In the genomic region with DNA sequence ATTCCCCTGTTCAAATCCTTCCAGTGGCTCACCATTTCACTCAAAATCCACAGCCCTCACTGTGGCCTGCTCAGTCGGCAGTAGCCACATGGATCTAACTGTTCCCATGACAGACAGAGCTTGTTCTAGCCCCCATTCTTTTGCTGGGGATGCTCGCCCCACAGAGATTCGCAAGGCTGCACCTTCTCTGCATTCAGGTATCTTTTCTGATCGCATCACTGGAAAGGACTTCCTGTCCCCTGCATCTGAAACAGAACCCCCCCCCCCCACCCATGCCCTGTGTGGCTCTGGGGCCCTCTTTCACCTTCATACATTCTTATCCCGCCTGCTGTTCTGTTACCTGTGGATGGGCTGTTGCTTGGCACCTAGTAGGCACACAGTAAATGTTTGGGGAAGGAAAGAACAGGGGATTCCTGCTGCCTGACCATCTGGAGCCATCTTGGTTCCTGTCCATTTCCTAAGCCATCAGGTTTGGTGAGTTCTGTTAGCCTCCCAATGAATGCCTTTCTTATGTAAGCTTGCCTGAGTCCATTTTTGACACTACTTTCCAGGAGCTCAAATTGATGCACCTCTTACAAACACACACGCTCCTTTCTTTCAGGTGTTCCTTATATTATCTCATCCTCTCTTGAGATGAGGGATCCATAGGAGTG, we compare ENCODE assay signal across 36 cellular contexts. TPM values are rescaled to one million over a fixed set of nuclear protein-coding genes. Genes with fewer than 3 reads are reported as not detected.
"Had no signal": no experiment of that assay in that cellular context is flagged by ENCODE, and none has a peak within 500 bp of the region (broad histone marks: within the 10 kb centered on the region; RNA-seq: fewer than 3 reads in every experiment).

No MANE protein-coding gene starts in this region.

- H3K4me1 ChIP-seq: adrenal gland, body of pancreas, breast epithelium, Peyer's patch had no signal

- H3K9me3 ChIP-seq: adrenal gland, body of pancreas, breast epithelium, Peyer's patch had no signal

- H3K4me3 Mint-ChIP-seq: activated CD4-positive, alpha-beta memory T cell treated with anti-CD3 and anti-CD28 coated beads, Interleukin-2, amount 10 ng/mL, durations not matched to agents 7 days and 5 days; activated naive CD4-positive, alpha-beta T cell treated with anti-CD3 and anti-CD28 coated beads for 36 hours; activated T-cell treated with anti-CD3 and anti-CD28 coated beads, Interleukin-2, amount 50 U/mL, for 24 hours; activated T-helper 1 cell treated with anti-CD3 and anti-CD28 coated beads, Interleukin-12 subunit alpha, Interleukin-12 subunit beta, Interleukin-2, Interleukin-4 antibody, amounts not matched to agents 30 ng/mL and 10 ng/mL and 1 ng/mL, durations not matched to agents 14 hours and 24 hours and 36 hours had no signal

- H3K27ac Mint-ChIP-seq: activated CD4-positive, alpha-beta memory T cell treated with anti-CD3 and anti-CD28 coated beads, Interleukin-2, amount 10 ng/mL, durations not matched to agents 7 days and 5 days; activated naive CD4-positive, alpha-beta T cell treated with anti-CD3 and anti-CD28 coated beads for 36 hours; activated naive CD4-positive, alpha-beta T cell treated with anti-CD3 and anti-CD28 coated beads, Interleukin-2, amount 50 U/mL, for 72 hours; activated T-cell treated with anti-CD3 and anti-CD28 coated beads, Interleukin-2, amount 50 U/mL, for 24 hours; activated T-helper 1 cell treated with anti-CD3 and anti-CD28 coated beads, Interleukin-12 subunit alpha, Interleukin-12 subunit beta, Interleukin-2, Interleukin-4 antibody, amounts not matched to agents 30 ng/mL and 10 ng/mL and 1 ng/mL, durations not matched to agents 14 hours and 24 hours and 36 hours had no signal

- H3K27ac ChIP-seq: adrenal gland, body of pancreas, breast epithelium, KMS-11, Peyer's patch, WERI-Rb-1 had no signal

- H3K36me3 ChIP-seq: adrenal gland, breast epithelium, Peyer's patch, WERI-Rb-1 had no signal

- H3K4me3 ChIP-seq: adrenal gland, body of pancreas, breast epithelium, Peyer's patch had no signal

- DNase-seq: activated CD4-positive, alpha-beta memory T cell treated with anti-CD3 and anti-CD28 coated beads, Interleukin-2, amount 10 ng/mL, durations not matched to agents 7 days and 5 days; activated CD4-positive, alpha-beta T cell treated with anti-CD3 and anti-CD28 coated beads for 1 hour; activated CD4-positive, alpha-beta T cell treated with anti-CD3 and anti-CD28 coated beads for 48 hours; activated CD4-positive, CD25-positive, alpha-beta regulatory T cell; activated gamma-delta T cell treated with Interleukin-2 at 50 U/mL for 16 hours; activated naive CD4-positive, alpha-beta T cell treated with anti-CD3 and anti-CD28 coated beads for 36 hours; activated T-cell treated with anti-CD3 and anti-CD28 coated beads, Interleukin-2, amount 50 U/mL, for 24 hours; body of pancreas; MM.1S; MV-4-11; NCI-H1092; NCI-H1436 treated with DMSO at 0.1 percent for 48 hours; NCI-H187; NCI-H2029 treated with DMSO at 0.1 percent for 48 hours; NCI-H2107; NCI-H2171; NCI-H510A; NCI-H526; NCI-H748 treated with DMSO at 0.1 percent for 48 hours; NK-92 treated with Interleukin-12 subunit alpha and Interleukin-12 subunit beta, amount 100 ng/mL, for 24 hours; PC-3; Peyer's patch; RPMI8226; SIG-M5; T1000; WERI-Rb-1 had no signal

- FAIRE-seq: astrocyte had no signal

- H3K9me3 Mint-ChIP-seq: activated CD4-positive, alpha-beta memory T cell treated with anti-CD3 and anti-CD28 coated beads, Interleukin-2, amount 10 ng/mL, durations not matched to agents 7 days and 5 days; activated naive CD4-positive, alpha-beta T cell treated with anti-CD3 and anti-CD28 coated beads for 36 hours; activated naive CD4-positive, alpha-beta T cell treated with anti-CD3 and anti-CD28 coated beads, Interleukin-2, amount 50 U/mL, for 72 hours; activated T-cell treated with anti-CD3 and anti-CD28 coated beads, Interleukin-2, amount 50 U/mL, for 24 hours; activated T-helper 1 cell treated with anti-CD3 and anti-CD28 coated beads, Interleukin-12 subunit alpha, Interleukin-12 subunit beta, Interleukin-2, Interleukin-4 antibody, amounts not matched to agents 30 ng/mL and 10 ng/mL and 1 ng/mL, durations not matched to agents 14 hours and 24 hours and 36 hours had no signal

- ATAC-seq: activated naive CD4-positive, alpha-beta T cell treated with anti-CD3 and anti-CD28 coated beads, Interleukin-2, amount 50 U/mL, for 72 hours; body of pancreas; PC-3 had no signal

- H3K36me3 Mint-ChIP-seq: activated naive CD4-positive, alpha-beta T cell treated with anti-CD3 and anti-CD28 coated beads, Interleukin-2, amount 50 U/mL, for 72 hours had no signal

- H3K27me3 ChIP-seq: adrenal gland, body of pancreas, breast epithelium, Peyer's patch had no signal

RNA-seq across cellular contexts. Expression of gene PGPEP1L, which starts 42.9 kb away (rescaled TPM):
- total RNA-seq: activated CD4-positive, alpha-beta memory T cell treated with anti-CD3 and anti-CD28 coated beads, Interleukin-2, amount 10 ng/mL, durations not matched to agents 7 days and 5 days; activated CD8-positive, alpha-beta memory T cell treated with anti-CD3 and anti-CD28 coated beads for 36 hours; activated naive CD4-positive, alpha-beta T cell treated with anti-CD3 and anti-CD28 coated beads for 36 hours; activated naive CD4-positive, alpha-beta T cell treated with anti-CD3 and anti-CD28 coated beads, Interleukin-2, amount 50 U/mL, for 72 hours; activated T-helper 1 cell treated with anti-CD3 and anti-CD28 coated beads, Interleukin-12 subunit alpha, Interleukin-12 subunit beta, Interleukin-2, Interleukin-4 antibody, amounts not matched to agents 30 ng/mL and 10 ng/mL and 1 ng/mL, durations not matched to agents 14 hours and 24 hours and 36 hours; adrenal gland; astrocyte; body of pancreas; breast epithelium; LHCN-M2; PC-3; Peyer's patch; T-helper 1 cell treated with Interleukin-12 subunit alpha and Interleukin-12 subunit beta and Interleukin-4 antibody, amounts not matched to agents 30 ng/mL and 1 ng/mL, for 36 hours; T-helper 2 cell treated with Interferon-gamma antibody and Interleukin-4, amounts not matched to agents 100 ng/mL and 5 ng/mL, for 36 hours had no signal
